Comparison of ENCODE assay signal across 2 cellular contexts in the genomic region with DNA sequence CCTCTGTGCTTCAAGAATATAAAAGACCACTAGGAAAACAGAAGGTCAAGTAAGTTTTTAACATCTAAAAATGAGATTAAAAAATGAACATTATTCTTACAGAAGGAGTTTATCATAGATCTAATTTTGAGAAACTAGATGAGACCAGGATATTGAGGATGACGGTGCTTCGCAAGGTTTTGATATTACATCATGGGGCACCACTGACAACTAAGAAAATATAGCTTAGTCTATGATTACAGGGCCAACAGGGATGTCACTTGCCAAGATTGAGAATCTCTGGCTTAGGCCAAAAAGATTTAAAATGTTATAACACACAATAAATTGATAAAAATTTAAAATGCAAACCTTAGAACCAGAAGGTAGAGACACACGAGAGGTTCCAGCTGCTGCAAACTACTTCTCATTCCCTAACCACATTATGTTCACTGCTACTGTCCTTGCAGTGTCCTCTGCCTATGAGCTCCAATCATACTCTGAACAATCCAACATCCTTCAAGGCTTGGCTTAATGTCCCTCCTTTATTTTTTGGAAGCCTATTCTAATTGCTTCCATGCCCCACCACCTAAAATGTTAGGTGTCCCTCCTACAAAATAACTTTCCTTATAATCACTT.
TF ChIP-seq lines count a peak whose summit lies in the region.

No MANE protein-coding gene starts in this region.

TF ChIP-seq in SK-N-SH treated with all-trans-retinoic acid at 6 μM for 48 hours, 23 proteins besides CTCF, POLR2A, EP300 and RAD21 (continued from another document):
- no peak for TF ChIP-seq GLIS3 (CRISPR knock-in tag; IDR thresholded peaks at IDR 0.05)
- no peak for TF ChIP-seq OSR1 (CRISPR knock-in tag; IDR thresholded peaks at IDR 0.05)
- TF ChIP-seq ZNF8 (CRISPR knock-in tag; IDR thresholded peaks at IDR 0.05) = no peak
- TF ChIP-seq, protein P1, sequence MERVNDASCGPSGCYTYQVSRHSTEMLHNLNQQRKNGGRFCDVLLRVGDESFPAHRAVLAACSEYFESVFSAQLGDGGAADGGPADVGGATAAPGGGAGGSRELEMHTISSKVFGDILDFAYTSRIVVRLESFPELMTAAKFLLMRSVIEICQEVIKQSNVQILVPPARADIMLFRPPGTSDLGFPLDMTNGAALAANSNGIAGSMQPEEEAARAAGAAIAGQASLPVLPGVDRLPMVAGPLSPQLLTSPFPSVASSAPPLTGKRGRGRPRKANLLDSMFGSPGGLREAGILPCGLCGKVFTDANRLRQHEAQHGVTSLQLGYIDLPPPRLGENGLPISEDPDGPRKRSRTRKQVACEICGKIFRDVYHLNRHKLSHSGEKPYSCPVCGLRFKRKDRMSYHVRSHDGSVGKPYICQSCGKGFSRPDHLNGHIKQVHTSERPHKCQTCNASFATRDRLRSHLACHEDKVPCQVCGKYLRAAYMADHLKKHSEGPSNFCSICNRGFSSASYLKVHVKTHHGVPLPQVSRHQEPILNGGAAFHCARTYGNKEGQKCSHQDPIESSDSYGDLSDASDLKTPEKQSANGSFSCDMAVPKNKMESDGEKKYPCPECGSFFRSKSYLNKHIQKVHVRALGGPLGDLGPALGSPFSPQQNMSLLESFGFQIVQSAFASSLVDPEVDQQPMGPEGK (CRISPR knock-in tag; IDR thresholded peaks at IDR 0.05; ENCODE audit: borderline replicate concordance) = no peak
- no peak for TF ChIP-seq ZFP3 (CRISPR knock-in tag; IDR thresholded peaks at IDR 0.05)
- TF ChIP-seq ZNF70 (CRISPR knock-in tag; IDR thresholded peaks at IDR 0.05) = no peak

TF ChIP-seq in SK-N-SH, 30 proteins besides CTCF, POLR2A, EP300 and RAD21 (continued from another document):
- TF ChIP-seq MEF2A (IDR thresholded peaks at IDR 0.05; ENCODE audit: borderline replicate concordance, low read depth) = no peak
- TF ChIP-seq, protein P2, sequence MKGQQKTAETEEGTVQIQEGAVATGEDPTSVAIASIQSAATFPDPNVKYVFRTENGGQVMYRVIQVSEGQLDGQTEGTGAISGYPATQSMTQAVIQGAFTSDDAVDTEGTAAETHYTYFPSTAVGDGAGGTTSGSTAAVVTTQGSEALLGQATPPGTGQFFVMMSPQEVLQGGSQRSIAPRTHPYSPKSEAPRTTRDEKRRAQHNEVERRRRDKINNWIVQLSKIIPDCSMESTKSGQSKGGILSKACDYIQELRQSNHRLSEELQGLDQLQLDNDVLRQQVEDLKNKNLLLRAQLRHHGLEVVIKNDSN (IDR thresholded peaks at IDR 0.05; ENCODE audit: borderline replicate concordance, low read depth) = no peak
- TF ChIP-seq EZH2phosphoT487 (IDR thresholded peaks at IDR 0.05; ENCODE audit: borderline replicate concordance, low read depth) = no peak
